In the genomic region with DNA sequence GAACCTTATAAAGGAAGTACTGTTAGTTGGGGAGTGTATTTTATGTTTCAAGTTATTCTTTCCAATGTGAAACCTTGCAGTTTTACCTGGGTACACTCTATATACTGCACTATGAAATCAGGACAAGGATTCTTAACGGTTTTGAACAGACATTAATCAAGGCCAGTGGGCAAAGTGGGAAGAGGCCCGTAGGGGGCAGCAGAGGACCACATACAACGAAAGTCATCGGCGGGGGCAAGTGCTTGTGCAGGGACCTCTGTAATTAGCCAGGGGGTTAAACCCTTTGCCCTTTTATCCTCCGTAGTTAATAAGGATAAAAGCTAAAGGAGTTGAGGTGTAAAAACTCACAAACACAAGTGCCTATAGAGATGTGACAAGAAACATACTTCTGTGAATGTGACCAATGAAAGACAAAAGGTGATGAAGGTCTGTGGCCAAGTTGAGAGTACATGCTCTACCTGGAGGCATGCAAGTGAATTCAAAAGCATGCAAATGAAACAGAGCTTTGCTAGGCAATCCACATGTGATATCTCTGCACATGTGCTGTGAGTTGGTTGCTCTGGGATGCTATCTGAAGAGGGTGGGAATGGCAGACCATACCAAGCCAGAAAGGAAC, we compare ENCODE assay signal across 8 cellular contexts.
DNase-seq lines count a peak whose midpoint lies in the region; ATAC-seq and TF ChIP-seq lines count a peak whose summit lies in the region.

No MANE protein-coding gene starts in this region.

- H3K4me1 Mint-ChIP-seq in activated T-helper 2 cell treated with anti-CD3 and anti-CD28 coated beads, Interferon-gamma antibody, Interleukin-2, Interleukin-4, amounts not matched to agents 10 μg/mL and 5 μg/mL and 100 μg/mL, durations not matched to agents 14 hours and 24 hours and 36 hours (ENCODE audit: low read depth): no peaks in the 10 kb centered on the region
- peaks cover 39% of the 10 kb centered on the region for H3K4me1 Mint-ChIP-seq in glutamatergic neuron (ENCODE audit: low read depth, unreplicated experiment)

- no peak overlapping the region for H3K27ac Mint-ChIP-seq in activated T-helper 2 cell treated with anti-CD3 and anti-CD28 coated beads, Interferon-gamma antibody, Interleukin-2, Interleukin-4, amounts not matched to agents 10 μg/mL and 5 μg/mL and 100 μg/mL, durations not matched to agents 14 hours and 24 hours and 36 hours
- H3K27ac Mint-ChIP-seq in glutamatergic neuron (ENCODE audit: unreplicated experiment): no peak overlapping the region

- no peaks in the 10 kb centered on the region for H3K9me3 Mint-ChIP-seq in activated T-helper 2 cell treated with anti-CD3 and anti-CD28 coated beads, Interferon-gamma antibody, Interleukin-2, Interleukin-4, amounts not matched to agents 10 μg/mL and 5 μg/mL and 100 μg/mL, durations not matched to agents 14 hours and 24 hours and 36 hours
- no peaks in the 10 kb centered on the region for H3K9me3 Mint-ChIP-seq in glutamatergic neuron (ENCODE audit: unreplicated experiment)

- TF ChIP-seq CTCF in glutamatergic neuron (IDR thresholded peaks at IDR 0.05; ENCODE audit: partially characterized antibody, unreplicated experiment): peak; percentile 87

- H3K36me3 Mint-ChIP-seq in activated T-helper 2 cell treated with anti-CD3 and anti-CD28 coated beads, Interferon-gamma antibody, Interleukin-2, Interleukin-4, amounts not matched to agents 10 μg/mL and 5 μg/mL and 100 μg/mL, durations not matched to agents 14 hours and 24 hours and 36 hours (ENCODE audit: low read depth): no peaks in the 10 kb centered on the region
- H3K36me3 Mint-ChIP-seq in glutamatergic neuron (ENCODE audit: unreplicated experiment): no peaks in the 10 kb centered on the region

- peak; percentile 69 for ATAC-seq in GM19452 (IDR thresholded peaks at IDR 0.05; ENCODE audit: unreplicated experiment)
- peak; percentile 87 for ATAC-seq in HG03457 (IDR thresholded peaks at IDR 0.05; ENCODE audit: unreplicated experiment)

- in situ Hi-C loops in Caki2 (cut with HindIII; ENCODE audit: low pct_unique_long_range_greater_than_20kb, low sequenced_read_pairs): no loop called here

- no peak overlapping the region for H3K4me3 Mint-ChIP-seq in activated T-helper 2 cell treated with anti-CD3 and anti-CD28 coated beads, Interferon-gamma antibody, Interleukin-2, Interleukin-4, amounts not matched to agents 10 μg/mL and 5 μg/mL and 100 μg/mL, durations not matched to agents 14 hours and 24 hours and 36 hours (ENCODE audit: low read depth)
- H3K4me3 Mint-ChIP-seq in glutamatergic neuron (ENCODE audit: unreplicated experiment): no peak overlapping the region

- intact Hi-C loops in activated T-helper 2 cell treated with anti-CD3 and anti-CD28 coated beads, Interferon-gamma antibody, Interleukin-2, Interleukin-4, amounts not matched to agents 10 μg/mL and 5 μg/mL and 100 μg/mL, durations not matched to agents 14 hours and 24 hours and 36 hours (cut with micrococcal nuclease): loop anchor here (5.0 kb wide), 1 partner anchor 235 kb away; no protein-coding TSS in a partner anchor
- intact Hi-C loops in posterior cingulate gyrus (cut with DNase I): loop anchor here (5.0 kb wide), 1 partner anchor 1480 kb away; no protein-coding TSS in a partner anchor

- peak; percentile 10 for DNase-seq in Caki2 (ENCODE audit: low read depth)
- DNase-seq in OCI-M2 (lab: John Stamatoyannopoulos, UW; ENCODE audit: unreplicated experiment): peak; percentile 15
- DNase-seq in activated T-helper 2 cell treated with anti-CD3 and anti-CD28 coated beads, Interferon-gamma antibody, Interleukin-2, Interleukin-4, amounts not matched to agents 10 μg/mL and 5 μg/mL and 100 μg/mL, durations not matched to agents 14 hours and 24 hours and 36 hours (ENCODE audit: low spot score): peak; percentile 36
- DNase-seq in glutamatergic neuron: peak; percentile 85
- peak in 9 of 10 donors; percentile 24 to 90 (median 52) for DNase-seq in posterior cingulate gyrus
- DNase-seq in Ammon's horn (ENCODE audit: low spot score): no peak

- H3K27me3 Mint-ChIP-seq in activated T-helper 2 cell treated with anti-CD3 and anti-CD28 coated beads, Interferon-gamma antibody, Interleukin-2, Interleukin-4, amounts not matched to agents 10 μg/mL and 5 μg/mL and 100 μg/mL, durations not matched to agents 14 hours and 24 hours and 36 hours (ENCODE audit: low read depth): peaks cover 15% of the 10 kb centered on the region
- no peaks in the 10 kb centered on the region for H3K27me3 Mint-ChIP-seq in glutamatergic neuron (ENCODE audit: unreplicated experiment)
